ENCODE assay signal across 25 cellular contexts in the genomic region with DNA sequence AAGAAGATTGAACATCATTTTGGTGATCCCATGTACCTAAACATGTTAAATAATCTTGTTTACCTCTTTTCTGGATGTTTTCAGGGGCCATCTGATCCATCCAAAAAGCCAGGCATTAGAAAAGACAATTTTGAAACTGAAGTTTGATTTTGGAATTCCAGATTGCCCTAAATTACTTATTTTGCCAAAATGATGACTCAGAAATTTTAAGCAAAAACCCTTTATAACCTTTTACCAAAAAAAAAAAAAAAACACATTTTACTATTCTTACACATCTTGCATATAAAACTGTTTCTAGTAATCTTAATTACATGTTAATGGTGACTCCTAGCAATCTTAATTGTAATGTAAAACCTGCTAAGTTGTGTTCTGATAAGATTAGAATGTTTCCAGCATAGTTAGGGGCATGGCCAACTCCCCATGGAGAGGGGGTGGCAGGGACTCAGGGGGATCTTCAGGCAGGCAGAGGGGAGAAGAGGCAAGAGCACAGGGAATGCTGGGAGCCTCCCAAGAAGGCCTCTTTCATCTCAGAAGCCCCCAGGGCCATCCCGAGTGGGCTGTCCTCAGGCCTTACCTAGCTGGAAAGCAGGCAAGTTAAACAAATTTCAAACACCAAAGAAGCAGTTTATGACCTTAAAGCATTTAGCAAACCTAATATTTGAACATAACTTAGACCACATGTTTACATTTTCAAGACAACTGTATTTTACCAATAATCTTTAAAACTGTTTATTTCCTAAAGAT.
"Had no signal": no experiment of that assay in that cellular context is flagged by ENCODE, and none has a peak within 500 bp of the region (broad histone marks: within the 10 kb centered on the region; RNA-seq: fewer than 3 reads in every experiment).

No MANE protein-coding gene starts in this region.

- H3K4me3 Mint-ChIP-seq: endodermal cell; naive thymus-derived CD8-positive, alpha-beta T cell; nephron progenitor cell; stimulated activated effector memory CD8-positive, alpha-beta T cell treated with anti-CD3 and anti-CD28 coated beads, Interleukin-12 subunit alpha, Interleukin-12 subunit beta, amount 100 ng/mL, for 72 hours; type B pancreatic cell had no signal

- H3K4me1 ChIP-seq: prostate gland had no signal

- FAIRE-seq: colon had no signal

- H3K27me3 Mint-ChIP-seq: naive thymus-derived CD8-positive, alpha-beta T cell; type B pancreatic cell had no signal

- H3K4me1 Mint-ChIP-seq: naive thymus-derived CD8-positive, alpha-beta T cell; stimulated activated effector memory CD8-positive, alpha-beta T cell treated with anti-CD3 and anti-CD28 coated beads, Interleukin-12 subunit alpha, Interleukin-12 subunit beta, amount 100 ng/mL, for 72 hours had no signal

- H3K4me3 ChIP-seq: dorsolateral prefrontal cortex, esophagus squamous epithelium, gastrocnemius medialis, prostate gland, right atrium auricular region, sigmoid colon, stomach, testis, tibial artery had no signal

- H3K36me3 Mint-ChIP-seq: stimulated activated effector memory CD8-positive, alpha-beta T cell treated with anti-CD3 and anti-CD28 coated beads, Interleukin-12 subunit alpha, Interleukin-12 subunit beta, amount 100 ng/mL, for 72 hours; type B pancreatic cell had no signal

- H3K27ac Mint-ChIP-seq: endodermal cell; nephron progenitor cell; stimulated activated effector memory CD8-positive, alpha-beta T cell treated with anti-CD3 and anti-CD28 coated beads, Interleukin-12 subunit alpha, Interleukin-12 subunit beta, amount 100 ng/mL, for 72 hours; type B pancreatic cell had no signal

- H3K9me3 Mint-ChIP-seq: stimulated activated effector memory CD8-positive, alpha-beta T cell treated with anti-CD3 and anti-CD28 coated beads, Interleukin-12 subunit alpha, Interleukin-12 subunit beta, amount 100 ng/mL, for 72 hours; type B pancreatic cell had no signal

- H3K9me3 ChIP-seq: esophagus squamous epithelium, gastrocnemius medialis, prostate gland, right atrium auricular region, sigmoid colon, stomach, testis, tibial artery had no signal

- ATAC-seq: gastrocnemius medialis; left lobe of liver; naive thymus-derived CD8-positive, alpha-beta T cell; stimulated activated effector memory CD8-positive, alpha-beta T cell treated with anti-CD3 and anti-CD28 coated beads, Interleukin-12 subunit alpha, Interleukin-12 subunit beta, amount 100 ng/mL, for 72 hours had no signal

- DNase-seq: dorsolateral prefrontal cortex; effector CD8-positive, alpha-beta T cell; endodermal cell; esophagus squamous epithelium; foreskin fibroblast; gastrocnemius medialis; head of caudate nucleus; kidney; naive thymus-derived CD8-positive, alpha-beta T cell; nephron progenitor cell; nucleus accumbens; sigmoid colon; stimulated activated CD4-positive, alpha-beta T cell treated with anti-CD3 and anti-CD28 coated beads, Interleukin-2, amount 100 ng/mL, for 24 hours; stimulated activated CD4-positive, alpha-beta T cell treated with anti-CD3 and anti-CD28 coated beads, Interleukin-4, amount 100 ng/mL, for 24 hours; stimulated activated naive CD4-positive, alpha-beta T cell treated with Interleukin-2 at 50 U/mL for 16 hours; stomach; substantia nigra; testis; tibial artery had no signal

- H3K36me3 ChIP-seq: esophagus squamous epithelium, prostate gland, right atrium auricular region, sigmoid colon, stomach, tibial artery had no signal

- H3K27ac ChIP-seq: dorsolateral prefrontal cortex, gastrocnemius medialis, prostate gland, right atrium auricular region, sigmoid colon, stomach, testis had no signal

- H3K27me3 ChIP-seq: dorsolateral prefrontal cortex, esophagus squamous epithelium, gastrocnemius medialis, right atrium auricular region, sigmoid colon, stomach, testis, tibial artery had no signal
